Comparison of ENCODE assay signal across 18 cellular contexts in the genomic region with DNA sequence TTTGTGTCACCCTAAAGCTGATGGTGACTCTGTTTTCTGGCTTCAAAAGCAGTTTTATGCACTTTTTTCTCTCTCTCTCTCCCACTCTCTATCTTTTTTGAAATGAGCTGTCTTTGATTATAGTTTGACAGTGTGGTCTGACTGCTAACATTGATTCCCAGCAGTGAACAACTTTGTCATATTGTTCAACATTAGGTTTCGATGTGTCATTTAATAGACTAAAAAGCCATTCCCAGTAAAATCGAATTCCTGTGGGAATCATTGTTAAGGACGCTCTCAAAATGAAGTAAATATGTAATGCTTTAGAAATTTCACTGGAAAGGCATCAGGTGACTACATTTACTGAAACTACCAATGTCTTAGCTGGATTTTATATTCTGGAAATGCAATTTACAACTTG.
"Had no signal": no experiment of that assay in that cellular context is flagged by ENCODE, and none has a peak within 500 bp of the region (broad histone marks: within the 10 kb centered on the region; RNA-seq: fewer than 3 reads in every experiment).

No MANE protein-coding gene starts in this region.

- H3K9me3 Mint-ChIP-seq: activated B cell treated with CpG ODN at 0.5 μM for 24 hours, nephron had no signal

- H3K27me3 ChIP-seq: body of pancreas, tibial artery had no signal

- H3K27me3 Mint-ChIP-seq: activated B cell treated with CpG ODN at 0.5 μM for 24 hours; activated CD4-positive, alpha-beta memory T cell treated with anti-CD3 and anti-CD28 coated beads, Interleukin-2, amount 10 ng/mL, durations not matched to agents 7 days and 5 days; activated CD8-positive, alpha-beta memory T cell treated with anti-CD3 and anti-CD28 coated beads, Interleukin-2, amount 10 ng/mL, durations not matched to agents 7 days and 5 days; activated naive CD8-positive, alpha-beta T cell treated with anti-CD3 and anti-CD28 coated beads for 36 hours had no signal

- H3K4me3 ChIP-seq: body of pancreas, tibial artery had no signal

- H3K27ac Mint-ChIP-seq: activated B cell treated with CpG ODN at 0.5 μM for 24 hours; activated CD4-positive, alpha-beta memory T cell treated with anti-CD3 and anti-CD28 coated beads, Interleukin-2, amount 10 ng/mL, durations not matched to agents 7 days and 5 days; activated CD8-positive, alpha-beta memory T cell treated with anti-CD3 and anti-CD28 coated beads, Interleukin-2, amount 10 ng/mL, durations not matched to agents 7 days and 5 days; activated naive CD8-positive, alpha-beta T cell treated with anti-CD3 and anti-CD28 coated beads for 36 hours had no signal

- H3K36me3 ChIP-seq: tibial artery had no signal

- H3K4me3 Mint-ChIP-seq: activated B cell treated with CpG ODN at 0.5 μM for 24 hours; activated CD4-positive, alpha-beta memory T cell treated with anti-CD3 and anti-CD28 coated beads, Interleukin-2, amount 10 ng/mL, durations not matched to agents 7 days and 5 days; activated CD8-positive, alpha-beta memory T cell treated with anti-CD3 and anti-CD28 coated beads, Interleukin-2, amount 10 ng/mL, durations not matched to agents 7 days and 5 days; activated naive CD8-positive, alpha-beta T cell treated with anti-CD3 and anti-CD28 coated beads for 36 hours; nephron had no signal

- ATAC-seq: activated CD8-positive, alpha-beta memory T cell treated with anti-CD3 and anti-CD28 coated beads, Interleukin-2, amount 10 ng/mL, durations not matched to agents 7 days and 5 days; body of pancreas; stimulated activated naive CD8-positive, alpha-beta T cell treated with anti-CD3 and anti-CD28 coated beads, Interleukin-15, Interleukin-2, amounts not matched to agents 100 U/mL and 50 U/mL, for 24 hours had no signal

- H3K27ac ChIP-seq: body of pancreas, tibial artery had no signal

- H3K36me3 Mint-ChIP-seq: activated CD8-positive, alpha-beta memory T cell treated with anti-CD3 and anti-CD28 coated beads, Interleukin-2, amount 10 ng/mL, durations not matched to agents 7 days and 5 days; activated naive CD8-positive, alpha-beta T cell treated with anti-CD3 and anti-CD28 coated beads for 36 hours had no signal

- H3K4me1 ChIP-seq: tibial artery had no signal

- H3K4me1 Mint-ChIP-seq: activated B cell treated with CpG ODN at 0.5 μM for 24 hours; activated CD4-positive, alpha-beta memory T cell treated with anti-CD3 and anti-CD28 coated beads, Interleukin-2, amount 10 ng/mL, durations not matched to agents 7 days and 5 days; activated CD8-positive, alpha-beta memory T cell treated with anti-CD3 and anti-CD28 coated beads, Interleukin-2, amount 10 ng/mL, durations not matched to agents 7 days and 5 days; activated naive CD8-positive, alpha-beta T cell treated with anti-CD3 and anti-CD28 coated beads for 36 hours had no signal

- DNase-seq: activated B cell treated with CpG ODN at 0.5 μM for 24 hours; activated CD4-positive, alpha-beta memory T cell treated with anti-CD3 and anti-CD28 coated beads, Interleukin-2, amount 10 ng/mL, durations not matched to agents 7 days and 5 days; activated CD4-positive, alpha-beta T cell treated with anti-CD3 and anti-CD28 coated beads for 4 hours; activated CD8-positive, alpha-beta memory T cell treated with anti-CD3 and anti-CD28 coated beads, Interleukin-2, amount 10 ng/mL, durations not matched to agents 7 days and 5 days; activated naive CD4-positive, alpha-beta T cell; activated naive CD8-positive, alpha-beta T cell treated with anti-CD3 and anti-CD28 coated beads for 36 hours; amygdala; body of pancreas; caudate nucleus; foreskin melanocyte; glutamatergic neuron; nucleus accumbens; stimulated activated naive CD8-positive, alpha-beta T cell treated with anti-CD3 and anti-CD28 coated beads, Interleukin-15, Interleukin-2, amounts not matched to agents 100 U/mL and 50 U/mL, for 24 hours; substantia nigra; T-helper 1 cell; T-helper 9 cell; tibial artery had no signal

- H3K9me3 ChIP-seq: body of pancreas, tibial artery had no signal
